8 cellular contexts compared by ENCODE assay signal in the genomic region with DNA sequence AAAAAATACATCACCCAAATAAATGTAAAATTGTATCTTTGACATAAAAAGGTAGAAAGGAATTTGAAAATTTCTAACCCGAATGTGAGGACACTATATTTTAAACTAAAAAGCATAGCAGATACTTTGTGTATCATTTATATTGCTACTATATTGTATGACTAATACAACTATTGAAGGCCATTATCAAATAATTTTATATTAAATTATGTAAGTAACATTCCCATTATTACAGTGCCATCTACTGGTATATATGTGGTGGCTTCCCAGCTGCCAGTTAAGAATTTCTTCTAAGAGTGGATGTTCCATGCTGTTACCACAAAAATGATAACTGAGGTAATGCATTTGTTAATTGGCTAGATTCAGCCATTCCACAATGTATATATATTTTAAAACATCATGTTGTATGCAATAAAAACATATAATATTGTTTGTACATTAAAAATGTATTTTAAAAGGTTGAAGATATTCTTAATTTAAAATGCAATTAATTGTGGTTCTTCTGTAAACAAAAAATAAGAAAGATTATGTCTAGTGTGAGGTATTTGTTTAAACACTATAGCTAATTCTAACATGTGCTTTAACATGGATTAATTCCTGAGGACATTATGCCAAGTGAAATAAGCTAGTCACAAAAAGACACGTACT.
DNase-seq lines count a peak whose midpoint lies in the region; ATAC-seq and TF ChIP-seq lines count a peak whose summit lies in the region.

No MANE protein-coding gene starts in this region.

- no peak overlapping the region for H3K4me3 Mint-ChIP-seq in CD4-positive, alpha-beta memory T cell
- H3K4me3 Mint-ChIP-seq in stimulated activated memory B cell treated with anti-CD40 and anti-IgM and Interleukin-4, amounts not matched to agents 10 μg/mL and 1 μg/mL and 100 μg/mL, for 72 hours, result no peak overlapping the region

- H4K20me1 ChIP-seq in KMS-11 (ENCODE audit: insufficient read depth), result no peaks in the 10 kb centered on the region

- CTCF ChIA-PET in CD4-positive, alpha-beta memory T cell (lab: Charles Lee; ENCODE audit: partially characterized antibody), result interaction anchor here (0.7 to 1.8 kb wide), 17 partner anchors 9 to 1293 kb away, joined by 3 to 9 read pairs (median 3); no protein-coding TSS in a partner anchor

- H3K36me3 Mint-ChIP-seq in CD4-positive, alpha-beta memory T cell, result no peaks in the 10 kb centered on the region
- H3K36me3 Mint-ChIP-seq in stimulated activated memory B cell treated with anti-CD40 and anti-IgM and Interleukin-4, amounts not matched to agents 10 μg/mL and 1 μg/mL and 100 μg/mL, for 72 hours, result no peaks in the 10 kb centered on the region

- no peaks in the 10 kb centered on the region for H3K4me1 Mint-ChIP-seq in CD4-positive, alpha-beta memory T cell
- H3K4me1 Mint-ChIP-seq in stimulated activated memory B cell treated with anti-CD40 and anti-IgM and Interleukin-4, amounts not matched to agents 10 μg/mL and 1 μg/mL and 100 μg/mL, for 72 hours, result no peaks in the 10 kb centered on the region

- intact Hi-C loops in CD4-positive, alpha-beta memory T cell (cut with micrococcal nuclease), result loop anchor here (1.0 to 10.0 kb wide), 3 partner anchors 153 to 556 kb away; a partner anchor contains a TSS

- H3K9me3 Mint-ChIP-seq in CD4-positive, alpha-beta memory T cell, result no peaks in the 10 kb centered on the region
- H3K9me3 Mint-ChIP-seq in stimulated activated memory B cell treated with anti-CD40 and anti-IgM and Interleukin-4, amounts not matched to agents 10 μg/mL and 1 μg/mL and 100 μg/mL, for 72 hours, result no peaks in the 10 kb centered on the region

- H3K27ac Mint-ChIP-seq in CD4-positive, alpha-beta memory T cell, result no peak overlapping the region
- H3K27ac Mint-ChIP-seq in stimulated activated memory B cell treated with anti-CD40 and anti-IgM and Interleukin-4, amounts not matched to agents 10 μg/mL and 1 μg/mL and 100 μg/mL, for 72 hours, result no peak overlapping the region

- no peak overlapping the region for H3K4me2 ChIP-seq in KMS-11

- H3K36me3 ChIP-seq in CD4-positive, alpha-beta memory T cell (ENCODE audit: insufficient read depth, low read length), result no peaks in the 10 kb centered on the region
- H3K36me3 ChIP-seq in KMS-11 (ENCODE audit: insufficient read depth), result no peaks in the 10 kb centered on the region

- H3K4me1 ChIP-seq in CD4-positive, alpha-beta memory T cell (ENCODE audit: insufficient read depth, low read length), result no peaks in the 10 kb centered on the region
- H3K4me1 ChIP-seq in KMS-11 (ENCODE audit: low read depth, poor library complexity, severe bottlenecking), result no peaks in the 10 kb centered on the region

- ATAC-seq in stimulated activated memory B cell treated with anti-CD40 and anti-IgM and Interleukin-4, amounts not matched to agents 10 μg/mL and 1 μg/mL and 100 μg/mL, for 72 hours, result no peak
- no peak for ATAC-seq in GM19463 (IDR thresholded peaks at IDR 0.05; ENCODE audit: unreplicated experiment)

- POLR2A ChIA-PET in CD4-positive, alpha-beta memory T cell (lab: Charles Lee; ENCODE audit: partially characterized antibody), result no interaction called here

- TF ChIP-seq CTCF in KMS-11 (conservative IDR thresholded peaks at IDR 0.05; ENCODE audit: low read depth, low read length), result peak; percentile 78
- TF ChIP-seq CTCF in WI38 (IDR thresholded peaks at IDR 0.05; ENCODE audit: low read depth, low read length), result peak; percentile 26; the same call in 1 of the 2 replicates

- peaks cover 14 to 24% of the 10 kb centered on the region in 2 donors for H3K27me3 Mint-ChIP-seq in CD4-positive, alpha-beta memory T cell
- peaks cover 24% of the 10 kb centered on the region for H3K27me3 Mint-ChIP-seq in stimulated activated memory B cell treated with anti-CD40 and anti-IgM and Interleukin-4, amounts not matched to agents 10 μg/mL and 1 μg/mL and 100 μg/mL, for 72 hours

- no peak overlapping the region for H3K9ac ChIP-seq in KMS-11

- H3K27ac ChIP-seq in CD4-positive, alpha-beta memory T cell (ENCODE audit: low read depth, low read length), result no peak overlapping the region
- H3K27ac ChIP-seq in KMS-11, result no peak overlapping the region

- H3K4me3 ChIP-seq in CD4-positive, alpha-beta memory T cell (ENCODE audit: low read length in 2 of 2), result no peak overlapping the region
- H3K4me3 ChIP-seq in KMS-11 (IDR thresholded peaks at IDR 0.05; ENCODE audit: insufficient read depth, low read depth, low read length), result no peak overlapping the region
- H3K4me3 ChIP-seq in WI38 (ENCODE audit: low read depth, low read length), result no peak overlapping the region

- peak in 4 of 5 donors; percentile 18 to 26 (median 22) for DNase-seq in CD4-positive, alpha-beta memory T cell
- peak; percentile 50 for DNase-seq in inferior parietal cortex (ENCODE audit: extremely low spot score)
- DNase-seq in stimulated activated CD8-positive, alpha-beta memory T cell treated with anti-CD3 and anti-CD28 coated beads, Interleukin-4, amount 100 ng/mL, for 48 hours, result no peak
- no peak for DNase-seq in GM19240 (ENCODE audit: insufficient read length, low spot score)

- no peak overlapping the region for H2AFZ ChIP-seq in KMS-11 (ENCODE audit: low read depth)

- no peaks in the 10 kb centered on the region for H3K79me2 ChIP-seq in KMS-11 (ENCODE audit: insufficient read depth, low read depth)

- no peaks in the 10 kb centered on the region for H3K9me3 ChIP-seq in CD4-positive, alpha-beta memory T cell (ENCODE audit: control insufficient read depth in 1 of 2, low read length in 2 of 2)

- no peaks in the 10 kb centered on the region for H3K27me3 ChIP-seq in CD4-positive, alpha-beta memory T cell (ENCODE audit: insufficient read depth, low read length)
- no peaks in the 10 kb centered on the region for H3K27me3 ChIP-seq in KMS-11 (ENCODE audit: insufficient read depth, low read depth)

Comparison
In these comparisons a context has a peak if more than half of its experiments do, and no peak if none do; other contexts are left out.
1. DNase-seq: peak in CD4-positive, alpha-beta memory T cell (4 of 5) and inferior parietal cortex (single experiment); none in stimulated activated CD8-positive, alpha-beta memory T cell treated with anti-CD3 and anti-CD28 coated beads, Interleukin-4, amount 100 ng/mL, for 48 hours (single experiment) and GM19240 (single experiment).